ENCODE assay signal across 23 cellular contexts in genomic region chr5:114113604-114114003, GRCh38.
"Had no signal": no experiment of that assay in that cellular context is flagged by ENCODE, and none has a peak within 500 bp of the region (broad histone marks: within the 10 kb centered on the region; RNA-seq: fewer than 3 reads in every experiment).

No MANE protein-coding gene starts in this region.

- H3K4me1 Mint-ChIP-seq: naive thymus-derived CD4-positive, alpha-beta T cell; natural killer cell; neural progenitor cell; stimulated activated effector memory CD8-positive, alpha-beta T cell treated with anti-CD3 and anti-CD28 coated beads, Interleukin-12 subunit alpha, Interleukin-12 subunit beta, amount 100 ng/mL, for 72 hours; stimulated activated naive B cell treated with anti-CD40 and anti-IgM and Interleukin-4, amounts not matched to agents 10 μg/mL and 1 μg/mL and 100 μg/mL, for 72 hours; stimulated activated naive CD8-positive, alpha-beta T cell treated with anti-CD3 and anti-CD28 coated beads, Interleukin-15, amount 100 ng/mL, for 72 hours had no signal

- ATAC-seq: naive thymus-derived CD4-positive, alpha-beta T cell; natural killer cell; pancreas; right cardiac atrium; right lobe of liver; stimulated activated effector memory CD8-positive, alpha-beta T cell treated with anti-CD3 and anti-CD28 coated beads, Interleukin-12 subunit alpha, Interleukin-12 subunit beta, amount 100 ng/mL, for 72 hours; stimulated activated naive B cell treated with anti-CD40 and anti-IgM and Interleukin-4, amounts not matched to agents 10 μg/mL and 1 μg/mL and 100 μg/mL, for 72 hours; stimulated activated naive CD8-positive, alpha-beta T cell treated with anti-CD3 and anti-CD28 coated beads, Interleukin-15, amount 100 ng/mL, for 72 hours had no signal

- H3K36me3 Mint-ChIP-seq: naive thymus-derived CD4-positive, alpha-beta T cell; natural killer cell; neural progenitor cell; stimulated activated effector memory CD8-positive, alpha-beta T cell treated with anti-CD3 and anti-CD28 coated beads, Interleukin-12 subunit alpha, Interleukin-12 subunit beta, amount 100 ng/mL, for 72 hours; stimulated activated naive B cell treated with anti-CD40 and anti-IgM and Interleukin-4, amounts not matched to agents 10 μg/mL and 1 μg/mL and 100 μg/mL, for 72 hours had no signal

- H3K27me3 Mint-ChIP-seq: naive thymus-derived CD4-positive, alpha-beta T cell; stimulated activated naive B cell treated with anti-CD40 and anti-IgM and Interleukin-4, amounts not matched to agents 10 μg/mL and 1 μg/mL and 100 μg/mL, for 72 hours; stimulated activated naive CD8-positive, alpha-beta T cell treated with anti-CD3 and anti-CD28 coated beads, Interleukin-15, amount 100 ng/mL, for 72 hours had no signal

- H3K9me3 Mint-ChIP-seq: nephron, neural progenitor cell had no signal

- DNase-seq: naive thymus-derived CD4-positive, alpha-beta T cell; natural killer cell; occipital lobe; pancreas; right cardiac atrium; right lobe of liver; sigmoid colon; small intestine; stimulated activated CD4-positive, alpha-beta T cell treated with anti-CD3 and anti-CD28 coated beads, Interleukin-15, amount 100 ng/mL, for 24 hours; stimulated activated CD4-positive, alpha-beta T cell treated with anti-CD3 and anti-CD28 coated beads, Interleukin-2, amount 100 ng/mL, for 24 hours; stimulated activated CD4-positive, alpha-beta T cell treated with anti-CD3 and anti-CD28 coated beads, Interleukin-2, amount 100 ng/mL, for 48 hours; stimulated activated CD4-positive, alpha-beta T cell treated with anti-CD3 and anti-CD28 coated beads, Interleukin-4, amount 100 ng/mL, for 24 hours; stimulated activated naive B cell treated with anti-CD40 and anti-IgM and Interleukin-4, amounts not matched to agents 10 μg/mL and 1 μg/mL and 100 μg/mL, for 72 hours; stimulated activated naive CD4-positive, alpha-beta T cell treated with Interleukin-2 at 50 U/mL for 16 hours; stimulated activated naive CD8-positive, alpha-beta T cell treated with anti-CD3 and anti-CD28 coated beads, Interleukin-15, amount 100 ng/mL, for 72 hours; substantia nigra; testis; tibial artery; transverse colon; upper lobe of left lung had no signal

- H3K27ac Mint-ChIP-seq: naive thymus-derived CD4-positive, alpha-beta T cell; natural killer cell; nephron; neural progenitor cell; stimulated activated effector memory CD8-positive, alpha-beta T cell treated with anti-CD3 and anti-CD28 coated beads, Interleukin-12 subunit alpha, Interleukin-12 subunit beta, amount 100 ng/mL, for 72 hours; stimulated activated naive B cell treated with anti-CD40 and anti-IgM and Interleukin-4, amounts not matched to agents 10 μg/mL and 1 μg/mL and 100 μg/mL, for 72 hours; stimulated activated naive CD8-positive, alpha-beta T cell treated with anti-CD3 and anti-CD28 coated beads, Interleukin-15, amount 100 ng/mL, for 72 hours had no signal

- H3K4me3 Mint-ChIP-seq: naive thymus-derived CD4-positive, alpha-beta T cell; natural killer cell; nephron; neural progenitor cell; stimulated activated effector memory CD8-positive, alpha-beta T cell treated with anti-CD3 and anti-CD28 coated beads, Interleukin-12 subunit alpha, Interleukin-12 subunit beta, amount 100 ng/mL, for 72 hours; stimulated activated naive B cell treated with anti-CD40 and anti-IgM and Interleukin-4, amounts not matched to agents 10 μg/mL and 1 μg/mL and 100 μg/mL, for 72 hours; stimulated activated naive CD8-positive, alpha-beta T cell treated with anti-CD3 and anti-CD28 coated beads, Interleukin-15, amount 100 ng/mL, for 72 hours had no signal
